ENCODE assay signal across 20 cellular contexts in the genomic region with DNA sequence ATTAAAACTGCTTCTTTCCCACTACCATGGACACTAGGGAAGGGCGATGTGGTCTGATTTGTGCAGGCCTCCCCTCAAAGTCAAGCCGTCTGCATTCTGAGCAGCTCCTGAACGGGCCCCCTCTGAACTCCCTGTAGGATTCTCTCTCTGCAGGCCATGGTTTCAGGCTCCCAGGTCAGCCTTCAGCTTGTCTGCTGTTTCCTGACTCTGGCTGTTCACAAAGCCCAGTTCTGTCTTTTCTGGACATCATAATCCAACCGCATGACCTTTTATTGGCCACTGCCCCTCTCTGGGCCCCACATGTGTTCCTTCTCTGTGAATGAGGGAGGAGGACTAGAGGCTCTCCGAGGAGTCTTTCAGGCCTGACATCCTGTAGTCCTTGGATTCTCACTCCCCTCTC.
DNase-seq lines count a peak whose midpoint lies in the region; ATAC-seq and TF ChIP-seq lines count a peak whose summit lies in the region.
"Had no signal": no experiment of that assay in that cellular context is flagged by ENCODE, and none has a peak within 500 bp of the region (broad histone marks: within the 10 kb centered on the region; RNA-seq: fewer than 3 reads in every experiment).

No MANE protein-coding gene starts in this region.

- ATAC-seq in right lobe of liver: no peak
- no peak for ATAC-seq in upper lobe of right lung
- no peak for ATAC-seq in stimulated activated naive CD8-positive, alpha-beta T cell treated with anti-CD3 and anti-CD28 coated beads, Interleukin-15, amount 100 ng/mL, for 72 hours
- ATAC-seq: CD8-positive, alpha-beta T cell; HCT116 had no signal

- H3K9ac ChIP-seq in liver (ENCODE audit: low read depth in 1 of 2, low read length in 2 of 2): no peak overlapping the region
- no peak overlapping the region for H3K9ac ChIP-seq in neural progenitor cell
- H3K9ac ChIP-seq: KMS-11 had no signal

- H3K4me3 Mint-ChIP-seq in neural progenitor cell: peak overlapping the region; percentile 20
- H3K4me3 Mint-ChIP-seq in stimulated activated naive CD8-positive, alpha-beta T cell treated with anti-CD3 and anti-CD28 coated beads, Interleukin-15, amount 100 ng/mL, for 72 hours: no peak overlapping the region
- no peak overlapping the region for H3K4me3 Mint-ChIP-seq in activated T-cell treated with anti-CD3 and anti-CD28 coated beads, Interleukin-2, amount 50 U/mL, for 24 hours
- H3K4me3 Mint-ChIP-seq: CD8-positive, alpha-beta T cell had no signal

- DNase-seq in right lobe of liver (no peak), fibroblast of villous mesenchyme (ENCODE audit: low read depth) (peak; percentile 4), neural progenitor cell (ENCODE audit: low spot score) (no peak), upper lobe of right lung (peak; percentile 9), lower leg skin (ENCODE audit: low spot score in 2 of 2) (no peak)
- DNase-seq in stimulated activated naive CD8-positive, alpha-beta T cell treated with anti-CD3 and anti-CD28 coated beads, Interleukin-15, amount 100 ng/mL, for 72 hours: no peak
- DNase-seq in activated T-cell treated with anti-CD3 and anti-CD28 coated beads, Interleukin-2, amount 50 U/mL, for 24 hours: no peak
- DNase-seq: AML-193; C1 segment of cervical spinal cord; Calu3; CD8-positive, alpha-beta T cell; DMS153; NCI-H1694 treated with DMSO at 0.1 percent for 48 hours; NCI-H2081 treated with DMSO at 0.1 percent for 48 hours; NCI-H2171 treated with DMSO at 0.1 percent for 48 hours; NCI-H524 treated with DMSO at 0.1 percent for 48 hours; OCI-M1 had no signal

- TF ChIP-seq POLR2A in right lobe of liver (IDR thresholded peaks at IDR 0.05) (no peak), lower leg skin (IDR thresholded peaks at IDR 0.05) (no peak)

- peaks cover 3% of the 10 kb centered on the region for H4K20me1 ChIP-seq in neural progenitor cell (ENCODE audit: low read depth)

- no peaks in the 10 kb centered on the region for H3K79me2 ChIP-seq in neural progenitor cell (ENCODE audit: low read depth)

- TF ChIP-seq CTCF in liver (IDR thresholded peaks at IDR 0.05; ENCODE audit: low read depth, low read length, missing input control): no peak
- TF ChIP-seq CTCF in right lobe of liver (IDR thresholded peaks at IDR 0.05): no peak
- no peak for TF ChIP-seq CTCF in fibroblast of villous mesenchyme (IDR thresholded peaks at IDR 0.05; ENCODE audit: insufficient read depth, low read depth, low read length)
- no peak for TF ChIP-seq CTCF in neural progenitor cell (IDR thresholded peaks at IDR 0.05)
- no peak for TF ChIP-seq CTCF in upper lobe of right lung (IDR thresholded peaks at IDR 0.05)
- no peak for TF ChIP-seq CTCF in lower leg skin (IDR thresholded peaks at IDR 0.05)

- peaks cover 0 to 4% (median 0%) of the 10 kb centered on the region in 4 donors for H3K27me3 ChIP-seq in liver (ENCODE audit: control insufficient read depth in 4 of 4, insufficient read depth in 4 of 4, low read length in 3 of 4)
- no peaks in the 10 kb centered on the region for H3K27me3 ChIP-seq in right lobe of liver
- H3K27me3 ChIP-seq in neural progenitor cell: no peaks in the 10 kb centered on the region
- no peaks in the 10 kb centered on the region for H3K27me3 ChIP-seq in upper lobe of right lung

- no peak overlapping the region for H3K27ac ChIP-seq in liver (ENCODE audit: low read depth in 1 of 2, low read length in 2 of 2)
- H3K27ac ChIP-seq in right lobe of liver: no peak overlapping the region
- no peak overlapping the region for H3K27ac ChIP-seq in neural progenitor cell
- H3K27ac ChIP-seq in upper lobe of right lung: no peak overlapping the region
- H3K27ac ChIP-seq: KMS-11 had no signal

- H3K9me3 ChIP-seq in liver (ENCODE audit: control insufficient read depth in 4 of 4, low read length in 3 of 4) (no peaks in the 10 kb centered on the region), right lobe of liver (no peaks in the 10 kb centered on the region), neural progenitor cell (ENCODE audit: low read depth) (no peaks in the 10 kb centered on the region), upper lobe of right lung (no peaks in the 10 kb centered on the region)

- no peaks in the 10 kb centered on the region for H3K4me1 ChIP-seq in liver (ENCODE audit: control insufficient read depth in 4 of 4, insufficient read depth in 4 of 4, low read length in 3 of 4)
- H3K4me1 ChIP-seq in right lobe of liver: no peaks in the 10 kb centered on the region
- peaks cover 28% of the 10 kb centered on the region for H3K4me1 ChIP-seq in neural progenitor cell
- no peaks in the 10 kb centered on the region for H3K4me1 ChIP-seq in upper lobe of right lung

- H3K27me3 Mint-ChIP-seq in neural progenitor cell (ENCODE audit: insufficient read depth, low read depth): peaks cover 2% of the 10 kb centered on the region
- peaks cover 28% of the 10 kb centered on the region for H3K27me3 Mint-ChIP-seq in stimulated activated naive CD8-positive, alpha-beta T cell treated with anti-CD3 and anti-CD28 coated beads, Interleukin-15, amount 100 ng/mL, for 72 hours
- peaks cover 5% of the 10 kb centered on the region for H3K27me3 Mint-ChIP-seq in activated T-cell treated with anti-CD3 and anti-CD28 coated beads, Interleukin-2, amount 50 U/mL, for 24 hours

- H3K36me3 ChIP-seq in liver (ENCODE audit: control insufficient read depth in 4 of 4, insufficient read depth in 3 of 4, low read depth in 1 of 4, low read length in 3 of 4): no peaks in the 10 kb centered on the region
- H3K36me3 ChIP-seq in right lobe of liver: no peaks in the 10 kb centered on the region
- H3K36me3 ChIP-seq in neural progenitor cell: no peaks in the 10 kb centered on the region
- no peaks in the 10 kb centered on the region for H3K36me3 ChIP-seq in upper lobe of right lung

- peak overlapping the region; percentile 91 for H3K27ac Mint-ChIP-seq in neural progenitor cell
- H3K27ac Mint-ChIP-seq in stimulated activated naive CD8-positive, alpha-beta T cell treated with anti-CD3 and anti-CD28 coated beads, Interleukin-15, amount 100 ng/mL, for 72 hours: no peak overlapping the region
- H3K27ac Mint-ChIP-seq in activated T-cell treated with anti-CD3 and anti-CD28 coated beads, Interleukin-2, amount 50 U/mL, for 24 hours: no peak overlapping the region
- H3K27ac Mint-ChIP-seq: CD8-positive, alpha-beta T cell had no signal

- no peak overlapping the region for H3K4me3 ChIP-seq in liver (ENCODE audit: low read depth in 1 of 3, low read length in 3 of 3)
- H3K4me3 ChIP-seq in right lobe of liver: no peak overlapping the region
- H3K4me3 ChIP-seq in fibroblast of villous mesenchyme (ENCODE audit: low read depth, low read length): no peak overlapping the region
- no peak overlapping the region for H3K4me3 ChIP-seq in neural progenitor cell
- H3K4me3 ChIP-seq in upper lobe of right lung: no peak overlapping the region
- H3K4me3 ChIP-seq in lower leg skin (ENCODE audit: low read depth, poor library complexity, severe bottlenecking): no peak overlapping the region

- peaks cover 70% of the 10 kb centered on the region for H3K4me1 Mint-ChIP-seq in neural progenitor cell
- no peaks in the 10 kb centered on the region for H3K4me1 Mint-ChIP-seq in stimulated activated naive CD8-positive, alpha-beta T cell treated with anti-CD3 and anti-CD28 coated beads, Interleukin-15, amount 100 ng/mL, for 72 hours
- H3K4me1 Mint-ChIP-seq in activated T-cell treated with anti-CD3 and anti-CD28 coated beads, Interleukin-2, amount 50 U/mL, for 24 hours (ENCODE audit: low read depth): no peaks in the 10 kb centered on the region

- 78% methylated on average over 5 of the region's 5 CpGs for WGBS in liver
- WGBS in right lobe of liver (ENCODE audit: insufficient coverage, low coverage, low lambda C conversion rate, missing lambda C conversion rate): 75% methylated on average over 5 of the region's 5 CpGs
- 74 to 83% methylated on average over 5 of the region's 5 CpGs for WGBS in lower leg skin, 2 donors

- no peak for TF ChIP-seq RAD21 in liver (IDR thresholded peaks at IDR 0.05)

- H2AFZ ChIP-seq in neural progenitor cell (replicated peaks): no peak overlapping the region

- no peaks in the 10 kb centered on the region for H3K9me3 Mint-ChIP-seq in neural progenitor cell
- H3K9me3 Mint-ChIP-seq in stimulated activated naive CD8-positive, alpha-beta T cell treated with anti-CD3 and anti-CD28 coated beads, Interleukin-15, amount 100 ng/mL, for 72 hours: no peaks in the 10 kb centered on the region
- no peaks in the 10 kb centered on the region for H3K9me3 Mint-ChIP-seq in activated T-cell treated with anti-CD3 and anti-CD28 coated beads, Interleukin-2, amount 50 U/mL, for 24 hours
- H3K9me3 Mint-ChIP-seq: CD8-positive, alpha-beta T cell had no signal

- intact Hi-C loops in right lobe of liver (cut with DNase I) (no loop called here), upper lobe of right lung (cut with DNase I) (no loop called here), lower leg skin (cut with DNase I; ENCODE audit: low total_unique reads) (no loop called here)

- peaks cover 16% of the 10 kb centered on the region for H3K36me3 Mint-ChIP-seq in neural progenitor cell
- no peaks in the 10 kb centered on the region for H3K36me3 Mint-ChIP-seq in activated T-cell treated with anti-CD3 and anti-CD28 coated beads, Interleukin-2, amount 50 U/mL, for 24 hours (ENCODE audit: low read depth)
- H3K36me3 Mint-ChIP-seq: CD8-positive, alpha-beta T cell had no signal

- peaks cover 4% of the 10 kb centered on the region for H3F3A ChIP-seq in neural progenitor cell (ENCODE audit: low read depth)

- no peak overlapping the region for H3K4me2 ChIP-seq in neural progenitor cell
- H3K4me2 ChIP-seq: KMS-11 had no signal

TF ChIP-seq in liver, 16 proteins besides CTCF, POLR2A, EP300 and RAD21 (continues in another document):
- TF ChIP-seq FOXA2 (IDR thresholded peaks at IDR 0.05) (no peak), EGR1 (IDR thresholded peaks at IDR 0.05; ENCODE audit: low read depth in 2 of 2) (no peak), JUND (IDR thresholded peaks at IDR 0.05) (no peak), YY1 (IDR thresholded peaks at IDR 0.05) (no peak), NR2F2 (IDR thresholded peaks at IDR 0.05) (peak; percentile 43)
- TF ChIP-seq, protein P1, sequence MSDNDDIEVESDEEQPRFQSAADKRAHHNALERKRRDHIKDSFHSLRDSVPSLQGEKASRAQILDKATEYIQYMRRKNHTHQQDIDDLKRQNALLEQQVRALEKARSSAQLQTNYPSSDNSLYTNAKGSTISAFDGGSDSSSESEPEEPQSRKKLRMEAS (IDR thresholded peaks at IDR 0.05): no peak

Comparison
In these comparisons a context has a peak if more than half of its experiments do, and no peak if none do; other contexts are left out.
1. DNase-seq: peak in fibroblast of villous mesenchyme (single experiment) and upper lobe of right lung (single experiment); none in right lobe of liver (0 of 3), neural progenitor cell (single experiment), stimulated activated naive CD8-positive, alpha-beta T cell treated with anti-CD3 and anti-CD28 coated beads, Interleukin-15, amount 100 ng/mL, for 72 hours (0 of 2), lower leg skin (0 of 2) and activated T-cell treated with anti-CD3 and anti-CD28 coated beads, Interleukin-2, amount 50 U/mL, for 24 hours (single experiment).